Comparison of ENCODE assay signal across 8 cellular contexts in the genomic region with DNA sequence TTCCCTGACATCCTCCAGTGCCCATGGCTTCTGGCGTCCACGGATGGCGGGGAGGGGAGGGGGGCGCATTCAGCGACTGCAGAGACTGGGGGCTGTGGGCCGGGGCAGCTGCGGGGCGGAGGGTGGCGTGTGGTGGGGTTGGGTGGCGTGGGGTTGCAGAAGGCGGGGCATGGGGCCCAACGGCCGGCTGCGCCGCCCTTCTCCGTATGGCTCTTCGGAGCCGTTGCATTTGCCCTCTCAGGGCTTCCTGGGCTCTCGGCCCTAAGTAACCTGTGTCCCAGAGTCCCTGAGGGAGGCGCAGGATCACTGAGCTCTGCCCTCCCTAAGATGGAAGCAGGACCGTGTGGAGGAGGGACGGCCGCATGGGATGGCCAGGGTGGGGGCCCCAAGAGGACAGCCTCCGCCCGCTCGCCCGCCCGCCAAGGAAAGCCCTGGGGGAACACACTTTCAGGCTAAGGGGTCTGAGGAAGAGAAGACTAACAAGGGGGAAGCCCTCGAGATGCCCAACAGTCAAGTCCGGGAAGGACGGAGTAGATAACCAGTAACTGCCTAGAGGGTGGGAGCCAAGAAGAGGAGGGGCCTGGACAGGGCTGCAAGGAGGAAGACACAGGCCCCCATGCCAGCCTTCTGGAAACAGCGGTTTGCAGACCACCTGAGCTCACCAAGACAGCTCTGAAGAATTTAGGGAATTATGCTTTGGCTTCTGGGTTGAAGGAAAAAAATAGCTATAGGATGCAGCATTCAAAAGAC. TPM values are rescaled to one million over a fixed set of nuclear protein-coding genes. Genes with fewer than 3 reads are reported as not detected.
DNase-seq lines count a peak whose midpoint lies in the region; ATAC-seq and TF ChIP-seq lines count a peak whose summit lies in the region.

No MANE protein-coding gene starts in this region.

- peak overlapping the region; percentile 63 for H3K4me3 ChIP-seq in DOHH2 (ENCODE audit: low read length)
- peak overlapping the region; percentile 19; the same call in 1 of the 2 replicates for H3K4me3 ChIP-seq in Karpas-422 (ENCODE audit: low read length)
- peak overlapping the region; percentile 47 to 56 for H3K4me3 ChIP-seq in uterus

- H3K9me3 Mint-ChIP-seq in chondrocyte (ENCODE audit: low read depth) (no peaks in the 10 kb centered on the region), memory B cell (no peaks in the 10 kb centered on the region)

- no peaks in the 10 kb centered on the region for H3K79me2 ChIP-seq in DOHH2 (ENCODE audit: control insufficient read depth, low read length)
- no peaks in the 10 kb centered on the region for H3K79me2 ChIP-seq in Karpas-422 (ENCODE audit: low read length)

- DNase-seq in Karpas-422 (peak; percentile 57), chondrocyte (ENCODE audit: low spot score) (no peak), memory B cell (ENCODE audit: low spot score in 2 of 2) (no peak), uterus (no peak), Ammon's horn (ENCODE audit: low spot score) (no peak), inferior parietal cortex (ENCODE audit: extremely low spot score) (no peak)
- no peak for DNase-seq in stimulated activated CD4-positive, alpha-beta T cell treated with anti-CD3 and anti-CD28 coated beads, Interleukin-4, amount 100 ng/mL, for 24 hours

- H3K4me1 ChIP-seq in DOHH2 (ENCODE audit: control insufficient read depth, low read length), result peaks cover 5% of the 10 kb centered on the region
- peaks cover 2% of the 10 kb centered on the region; the same call in 1 of the 2 replicates for H3K4me1 ChIP-seq in Karpas-422 (ENCODE audit: low read length)
- no peaks in the 10 kb centered on the region for H3K4me1 ChIP-seq in uterus

- TF ChIP-seq POLR2A in uterus (IDR thresholded peaks at IDR 0.05), result no peak

- H3K9ac ChIP-seq in Karpas-422 (ENCODE audit: low read length), result peak overlapping the region; percentile 33; the same call in 1 of the 2 replicates

- H3F3A ChIP-seq in DOHH2 (ENCODE audit: control insufficient read depth, insufficient read depth), result no peaks in the 10 kb centered on the region

- H3K4me2 ChIP-seq in DOHH2 (ENCODE audit: low read length) (peak overlapping the region; percentile 49), Karpas-422 (ENCODE audit: low read depth, low read length, poor library complexity, severe bottlenecking) (peak overlapping the region; percentile 40)

- H3K9me3 ChIP-seq in DOHH2 (ENCODE audit: control insufficient read depth, insufficient read depth, low read length), result no peaks in the 10 kb centered on the region
- H3K9me3 ChIP-seq in Karpas-422 (ENCODE audit: low read length), result no peaks in the 10 kb centered on the region
- no peaks in the 10 kb centered on the region for H3K9me3 ChIP-seq in uterus

- H3K27me3 ChIP-seq in DOHH2 (ENCODE audit: control insufficient read depth, low read length) (peaks cover 11% of the 10 kb centered on the region), Karpas-422 (ENCODE audit: low read length) (no peaks in the 10 kb centered on the region), uterus (no peaks in the 10 kb centered on the region)

- no peak overlapping the region for H3K27ac Mint-ChIP-seq in chondrocyte (ENCODE audit: unreplicated experiment)
- no peak overlapping the region for H3K27ac Mint-ChIP-seq in memory B cell

- intact Hi-C loops in uterus (cut with DNase I; ENCODE audit: low total_unique reads), result no loop called here

- H3K27me3 Mint-ChIP-seq in chondrocyte (ENCODE audit: low read depth), result no peaks in the 10 kb centered on the region
- H3K27me3 Mint-ChIP-seq in memory B cell, result peaks cover 7% of the 10 kb centered on the region

- H4K20me1 ChIP-seq in DOHH2 (ENCODE audit: control insufficient read depth, insufficient read depth, low read depth, low read length) (peaks cover 2% of the 10 kb centered on the region; the same call in 1 of the 2 replicates), Karpas-422 (ENCODE audit: insufficient read depth, low read depth, low read length) (peaks cover 15% of the 10 kb centered on the region; the same call in 1 of the 2 replicates)

- H3K27ac ChIP-seq in DOHH2 (ENCODE audit: low read depth, low read length) (no peak overlapping the region), Karpas-422 (ENCODE audit: low read length) (no peak overlapping the region), uterus (no peak overlapping the region)

- peak; percentile 53 for ATAC-seq in memory B cell (ENCODE audit: low read depth)

- H3K36me3 ChIP-seq in DOHH2 (ENCODE audit: control insufficient read depth, low read length) (peaks cover 14% of the 10 kb centered on the region), Karpas-422 (ENCODE audit: insufficient read depth, low read length) (0 out of 2 replicates have a peak, but pooled peaks cover 2% of the 10 kb centered on the region), uterus (no peaks in the 10 kb centered on the region)

- no peaks in the 10 kb centered on the region for H3K9me2 ChIP-seq in DOHH2 (replicated peaks; ENCODE audit: control insufficient read depth, low read length)
- no peaks in the 10 kb centered on the region for H3K9me2 ChIP-seq in Karpas-422 (replicated peaks; ENCODE audit: insufficient read depth, low read length)

- peak overlapping the region; percentile 64 for H3K4me3 Mint-ChIP-seq in chondrocyte (ENCODE audit: unreplicated experiment)
- peak overlapping the region; percentile 81 for H3K4me3 Mint-ChIP-seq in memory B cell

- H2AFZ ChIP-seq in Karpas-422 (ENCODE audit: low read length), result no peak overlapping the region

- H3K4me1 Mint-ChIP-seq in chondrocyte (ENCODE audit: low read depth) (peaks cover 16% of the 10 kb centered on the region), memory B cell (peaks cover 13% of the 10 kb centered on the region)

- H3K36me3 Mint-ChIP-seq in chondrocyte (ENCODE audit: low read depth), result peaks cover 4% of the 10 kb centered on the region
- no peaks in the 10 kb centered on the region for H3K36me3 Mint-ChIP-seq in memory B cell

- TF ChIP-seq CTCF in DOHH2 (IDR thresholded peaks at IDR 0.05; ENCODE audit: low read depth, low read length, poor library complexity, severe bottlenecking) (no peak), chondrocyte (IDR thresholded peaks at IDR 0.05) (peak; percentile 11), uterus (IDR thresholded peaks at IDR 0.05) (no peak)

RNA-seq across cellular contexts. Expression of a gene that starts 9.2 kb away (rescaled TPM):
- total RNA-seq in Karpas-422 (2014; rRNA removed; shearing (Covaris generic); ENCODE audit: low replicate concordance), result 0.40 TPM in 1 of 2 replicates, not detected in the other
- total RNA-seq in chondrocyte (0.47 TPM in 1 of 3 replicates, not detected in the others), uterus (1 to 10 TPM in 2 of 4 donors, not detected in 2; 3.2 to 3.4 TPM)

RNA-seq across cellular contexts. Expression of a gene that starts 24.2 kb away (rescaled TPM):
- 22.4 and 48.8 TPM in 2 replicates for total RNA-seq in Karpas-422 (2014; rRNA removed; shearing (Covaris generic); ENCODE audit: low replicate concordance)
- total RNA-seq in chondrocyte (86.4 to 103 TPM (median 87.0 TPM) in 3 replicates), uterus (10 to 100 TPM; 18.2 to 73.7 (median 56.1) TPM)

RNA-seq across cellular contexts. Expression of a gene that starts 40.7 kb away (rescaled TPM):
- 42.0 and 58.4 TPM in 2 replicates for total RNA-seq in Karpas-422 (2014; rRNA removed; shearing (Covaris generic); ENCODE audit: low replicate concordance)
- total RNA-seq in chondrocyte, result 45.3 to 49.2 TPM (median 46.3 TPM) in 3 replicates
- total RNA-seq in uterus, result 10 to 100 TPM; 29.4 to 74.2 (median 57.6) TPM

RNA-seq across cellular contexts. Expression of a gene that starts 44.1 kb away (rescaled TPM):
- 33.7 and 43.9 TPM in 2 replicates for total RNA-seq in Karpas-422 (2014; rRNA removed; shearing (Covaris generic); ENCODE audit: low replicate concordance)
- total RNA-seq in chondrocyte (15.7 to 22.5 TPM (median 17.2 TPM) in 3 replicates), uterus (10 to 100 TPM; 16.2 to 45.9 (median 30.9) TPM)

RNA-seq across cellular contexts. Expression of a gene that starts 57.1 kb away (rescaled TPM):
- 1.6 and 2.0 TPM in 2 replicates for total RNA-seq in Karpas-422 (2014; rRNA removed; shearing (Covaris generic); ENCODE audit: low replicate concordance)
- total RNA-seq in chondrocyte (2.1 to 4.9 TPM (median 2.2 TPM) in 3 replicates), uterus (1 to 10 TPM in 2 of 4 donors, under 1 TPM in 1, not detected in 1; 0.76 to 1.5 (median 1.2) TPM)
